In the genomic region with DNA sequence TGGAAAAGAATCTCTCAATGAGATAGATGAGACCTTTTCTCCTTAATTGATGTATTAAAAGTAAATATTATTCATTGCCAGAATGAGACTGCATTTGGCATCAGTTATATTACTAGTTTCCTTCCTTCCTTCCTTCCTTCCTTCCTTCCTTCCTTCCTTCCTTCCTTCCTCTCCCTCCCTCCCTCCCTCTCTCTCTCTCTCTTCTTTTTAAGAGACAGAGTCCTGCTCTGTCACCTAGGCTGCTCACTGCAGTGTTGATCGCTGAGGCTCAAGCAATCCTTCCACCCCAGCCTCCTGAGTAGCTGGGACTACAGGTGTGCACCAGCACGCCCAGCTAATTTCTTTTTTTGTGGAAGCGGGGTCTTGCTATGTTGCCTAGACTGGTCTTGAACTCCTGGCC, we compare ENCODE assay signal across 30 cellular contexts. TPM values are rescaled to one million over a fixed set of nuclear protein-coding genes. Genes with fewer than 3 reads are reported as not detected.
DNase-seq lines count a peak whose midpoint lies in the region; TF ChIP-seq lines count a peak whose summit lies in the region.
"Had no signal": no experiment of that assay in that cellular context is flagged by ENCODE, and none has a peak within 500 bp of the region (broad histone marks: within the 10 kb centered on the region; RNA-seq: fewer than 3 reads in every experiment).

No MANE protein-coding gene starts in this region.

- H3K36me3 ChIP-seq in A673 (ENCODE audit: insufficient read depth, low read length, poor library complexity, severe bottlenecking) (no peaks in the 10 kb centered on the region), SK-N-MC (ENCODE audit: insufficient read depth, low read length) (0 out of 2 replicates have a peak, but pooled peaks cover 9% of the 10 kb centered on the region), uterus (no peaks in the 10 kb centered on the region), Caco-2 (ENCODE audit: control insufficient read depth, insufficient read depth, low read length) (no peaks in the 10 kb centered on the region)
- H3K36me3 ChIP-seq: BE2C; BLaER1; BLaER1 treated with 17β-estradiol and CSF1 and Interleukin-3, amounts not matched to agents 10 nM and 100 nM had no signal

- H3K9me3 ChIP-seq in A673 (ENCODE audit: low read depth, low read length, poor library complexity, severe bottlenecking) (peaks cover 19% of the 10 kb centered on the region), SK-N-MC (ENCODE audit: low read depth, low read length) (peaks cover 15% of the 10 kb centered on the region; the same call in 1 of the 2 replicates), uterus (no peaks in the 10 kb centered on the region), Caco-2 (no peaks in the 10 kb centered on the region)
- H3K9me3 ChIP-seq: A549, BE2C, BLaER1 had no signal

- no peak overlapping the region for H3K4me3 Mint-ChIP-seq in Caco-2 (ENCODE audit: unreplicated experiment)
- H3K4me3 Mint-ChIP-seq: B cell; CD14-positive monocyte; CD4-positive, alpha-beta memory T cell; CD4-positive, alpha-beta T cell; CD8-positive, alpha-beta memory T cell; CD8-positive, alpha-beta T cell had no signal

- H3K9ac ChIP-seq in SK-N-MC (ENCODE audit: insufficient read length) = peak overlapping the region; percentile 62
- H3K9ac ChIP-seq: BLaER1; BLaER1 treated with 17β-estradiol and CSF1 and Interleukin-3, amounts not matched to agents 10 nM and 100 nM had no signal

- H3K4me1 Mint-ChIP-seq in Caco-2 (ENCODE audit: low read depth, unreplicated experiment) = no peaks in the 10 kb centered on the region
- H3K4me1 Mint-ChIP-seq: B cell had no signal

- H3K27me3 ChIP-seq in A673 (replicated peaks; ENCODE audit: insufficient read depth, low read depth, low read length, poor library complexity) (no peaks in the 10 kb centered on the region), uterus (no peaks in the 10 kb centered on the region), Caco-2 (replicated peaks; ENCODE audit: control insufficient read depth, insufficient read depth, low read length) (no peaks in the 10 kb centered on the region)
- H3K27me3 ChIP-seq: BE2C had no signal

- no peak for TF ChIP-seq POLR2A in uterus (IDR thresholded peaks at IDR 0.05)

- TF ChIP-seq CTCF in A673 (conservative IDR thresholded peaks at IDR 0.05; ENCODE audit: low read depth, low read length) (no peak), uterus (IDR thresholded peaks at IDR 0.05) (no peak), Caco-2 (IDR thresholded peaks at IDR 0.05; ENCODE audit: insufficient read depth in 1 of 2, low read depth in 1 of 2, low read length in 1 of 2, severe bottlenecking in 1 of 2, unreplicated experiment in 1 of 2) (no peak)

- H3K27me3 Mint-ChIP-seq in Caco-2 (ENCODE audit: insufficient read depth, unreplicated experiment) = peaks cover 2% of the 10 kb centered on the region
- H3K27me3 Mint-ChIP-seq: B cell; CD4-positive, alpha-beta memory T cell; CD4-positive, alpha-beta T cell had no signal

- POLR2A ChIA-PET in A673 (lab: Charles Lee; ENCODE audit: low non-redundant PET) = interaction anchor here (0.5 to 1.0 kb wide), 3 partner anchors 11 to 103 kb away, joined by 3 read pairs; no protein-coding TSS in a partner anchor
- POLR2A ChIA-PET in Caco-2 (lab: Charles Lee) = no interaction called here

- peaks cover 10% of the 10 kb centered on the region for H3K9me3 Mint-ChIP-seq in Caco-2 (ENCODE audit: unreplicated experiment)
- H3K9me3 Mint-ChIP-seq: CD4-positive, alpha-beta T cell; CD8-positive, alpha-beta T cell had no signal

- CTCF ChIA-PET in A673 (lab: Charles Lee) (interaction anchor here (2.2 kb wide), 1 partner anchor 78 kb away, joined by 9 read pairs; no protein-coding TSS in a partner anchor), Caco-2 (lab: Charles Lee) (no interaction called here)

- H3K27ac Mint-ChIP-seq in Caco-2 (ENCODE audit: unreplicated experiment) = no peak overlapping the region
- H3K27ac Mint-ChIP-seq: B cell; CD14-positive monocyte; CD4-positive, alpha-beta memory T cell; CD4-positive, alpha-beta T cell; CD8-positive, alpha-beta memory T cell; CD8-positive, alpha-beta T cell had no signal

- intact Hi-C loops in A673 (cut with micrococcal nuclease; ENCODE audit: unreplicated experiment) (loop anchor here (1.0 to 5.0 kb wide), 3 partner anchors 15 to 78 kb away; no protein-coding TSS in a partner anchor), uterus (cut with DNase I; ENCODE audit: low total_unique reads) (no loop called here), Caco-2 (cut with micrococcal nuclease; ENCODE audit: unreplicated experiment) (no loop called here)

- H3K27ac ChIP-seq in A673 (ENCODE audit: low read depth, low read length, poor library complexity, severe bottlenecking) = peak overlapping the region; percentile 97
- H3K27ac ChIP-seq in SK-N-MC = peak overlapping the region; percentile 99
- no peak overlapping the region for H3K27ac ChIP-seq in uterus
- H3K27ac ChIP-seq: 22Rv1; A549; BLaER1; BLaER1 treated with 17β-estradiol and CSF1 and Interleukin-3, amounts not matched to agents 10 nM and 100 nM; C4-2B had no signal

- no peaks in the 10 kb centered on the region for H3K36me3 Mint-ChIP-seq in Caco-2 (ENCODE audit: insufficient read depth, unreplicated experiment)
- H3K36me3 Mint-ChIP-seq: CD14-positive monocyte; CD4-positive, alpha-beta memory T cell; CD4-positive, CD25-positive, alpha-beta regulatory T cell; CD8-positive, alpha-beta T cell had no signal

- peak; percentile 91 for DNase-seq in A673 (ENCODE audit: low spot score)
- peak; percentile 76 for DNase-seq in SK-N-MC (ENCODE audit: low read depth, low spot score)
- no peak for DNase-seq in uterus
- no peak for DNase-seq in Caco-2
- DNase-seq: 8988T; ACHN; AML-193; BE2C; C1 segment of cervical spinal cord; Calu3; CD4-positive, alpha-beta memory T cell; CD4-positive, alpha-beta T cell; CD4-positive, CD25-positive, alpha-beta regulatory T cell; CD8-positive, alpha-beta memory T cell; CD8-positive, alpha-beta T cell; COR-L47; DMS 273 treated with DMSO at 0.1 percent for 48 hours; DMS153; DMS79; DMS79 treated with DMSO at 0.1 percent for 48 hours; DND-41; EL had no signal

- BruUV-seq in A673 (replicated peaks; lab: Mats Ljungman, UMichigan) = no TSS peak
- BruUV-seq in Caco-2 (replicated peaks; lab: Mats Ljungman, UMichigan) = no TSS peak

- H3K4me1 ChIP-seq in A673 (ENCODE audit: insufficient read depth, low read length, poor library complexity, severe bottlenecking) = peaks cover 39% of the 10 kb centered on the region
- H3K4me1 ChIP-seq in uterus = no peaks in the 10 kb centered on the region
- H3K4me1 ChIP-seq in Caco-2 = no peaks in the 10 kb centered on the region
- H3K4me1 ChIP-seq: A549; BE2C; BLaER1; BLaER1 treated with 17β-estradiol and CSF1 and Interleukin-3, amounts not matched to agents 10 nM and 100 nM had no signal

- no peak overlapping the region for H3K4me3 ChIP-seq in A673 (ENCODE audit: low read depth, low read length, poor library complexity, severe bottlenecking)
- peak overlapping the region; percentile 72 for H3K4me3 ChIP-seq in SK-N-MC
- no peak overlapping the region for H3K4me3 ChIP-seq in uterus
- H3K4me3 ChIP-seq in Caco-2 (ENCODE audit: low read depth, low read length) = no peak overlapping the region
- H3K4me3 ChIP-seq: A549; BLaER1; BLaER1 treated with 17β-estradiol and CSF1 and Interleukin-3, amounts not matched to agents 10 nM and 100 nM had no signal

RNA-seq across cellular contexts. Expression of a gene that starts 50.4 kb away (rescaled TPM):
- total RNA-seq in A673 (2021) (32.0 and 44.4 TPM in 2 replicates), uterus (under 1 TPM in 1 of 4 donors, not detected in 3; 0.49 TPM), Caco-2 (2022) (0.49 and 0.52 TPM in 2 replicates)
- total RNA-seq: B cell; Calu3; CD4-positive, alpha-beta memory T cell; CD4-positive, alpha-beta T cell; CD4-positive, CD25-positive, alpha-beta regulatory T cell; CD8-positive, alpha-beta memory T cell; CD8-positive, alpha-beta T cell; Daoy had no signal

Comparison
In these comparisons a context has a peak if more than half of its experiments do, and no peak if none do; other contexts are left out.
1. DNase-seq: peak in A673 (single experiment) and SK-N-MC (single experiment); none in uterus (0 of 2) and Caco-2 (0 of 2).
2. H3K27ac ChIP-seq: peak in A673 (single experiment) and SK-N-MC (single experiment); none in uterus (0 of 2).
3. RNA of a gene that starts 50.4 kb away (total RNA-seq): 32.0 to 44.4 TPM in A673; 0.49 to 0.52 TPM in Caco-2 and 0.49 TPM in uterus; every median in the first group is over 10 times any median in the second.